ENCODE assay signal across 28 cellular contexts in genomic region chr4:109592367-109592766, GRCh38. TPM values are rescaled to one million over a fixed set of nuclear protein-coding genes. Genes with fewer than 3 reads are reported as not detected.
DNase-seq lines count a peak whose midpoint lies in the region; ATAC-seq and TF ChIP-seq lines count a peak whose summit lies in the region.
"Had no signal": no experiment of that assay in that cellular context is flagged by ENCODE, and none has a peak within 500 bp of the region (broad histone marks: within the 10 kb centered on the region; RNA-seq: fewer than 3 reads in every experiment).

No MANE protein-coding gene starts in this region.

- H3K27me3 ChIP-seq in CD8-positive, alpha-beta memory T cell (ENCODE audit: insufficient read depth, low read length, poor library complexity, severe bottlenecking), result no peaks in the 10 kb centered on the region
- H3K27me3 ChIP-seq: adrenal gland, body of pancreas, neutrophil, sigmoid colon, tibial nerve had no signal

- H3K4me1 ChIP-seq in CD8-positive, alpha-beta memory T cell (ENCODE audit: insufficient read depth, low read length), result peaks cover 40% of the 10 kb centered on the region
- H3K4me1 ChIP-seq: body of pancreas, sigmoid colon, tibial nerve had no signal

- CTCF ChIA-PET in CD8-positive, alpha-beta memory T cell (lab: Charles Lee), result no interaction called here

- no peak for DNase-seq in activated naive CD8-positive, alpha-beta T cell treated with anti-CD3 and anti-CD28 coated beads for 36 hours
- no peak for DNase-seq in activated CD8-positive, alpha-beta memory T cell treated with anti-CD3 and anti-CD28 coated beads for 24 hours
- no peak for DNase-seq in CD8-positive, alpha-beta memory T cell
- no peak for DNase-seq in EL
- DNase-seq: activated CD4-positive, CD25-positive, alpha-beta regulatory T cell treated with anti-CD3 and anti-CD28 coated beads, Interleukin-2, amount 50 U/mL, for 72 hours; activated effector memory CD4-positive, alpha-beta T cell treated with anti-CD3 and anti-CD28 coated beads, Interleukin-2, amount 50 U/mL, for 16 hours; adrenal gland; body of pancreas; DMS153; effector memory CD8-positive, alpha-beta T cell; erythroblast; HFFc6; IMR-90; islet precursor cell; NCI-H1436; NCI-H345; Right ventricle myocardium superior; sigmoid colon; stimulated activated CD4-positive, alpha-beta T cell treated with anti-CD3 and anti-CD28 coated beads, Interleukin-4, amount 100 ng/mL, for 1 hour; T-helper 2 cell had no signal

- TF ChIP-seq CTCF in nephron (IDR thresholded peaks at IDR 0.05; ENCODE audit: unreplicated experiment in 3 of 3), result no peak

- H3K9me3 ChIP-seq in CD8-positive, alpha-beta memory T cell (ENCODE audit: low read length), result no peaks in the 10 kb centered on the region
- H3K9me3 ChIP-seq: adrenal gland, body of pancreas, neutrophil, sigmoid colon had no signal

- POLR2A ChIA-PET in CD8-positive, alpha-beta memory T cell (lab: Charles Lee), result no interaction called here

- H3K36me3 Mint-ChIP-seq in activated naive CD8-positive, alpha-beta T cell, result peaks cover 2% of the 10 kb centered on the region
- peaks cover 16% of the 10 kb centered on the region for H3K36me3 Mint-ChIP-seq in activated naive CD8-positive, alpha-beta T cell treated with anti-CD3 and anti-CD28 coated beads for 36 hours
- peaks cover 5% of the 10 kb centered on the region for H3K36me3 Mint-ChIP-seq in nephron (ENCODE audit: low read depth)
- peaks cover 0 to 12% (median 0%) of the 10 kb centered on the region in 3 donors for H3K36me3 Mint-ChIP-seq in CD8-positive, alpha-beta memory T cell

- peaks cover 60% of the 10 kb centered on the region for H3K4me1 Mint-ChIP-seq in activated naive CD8-positive, alpha-beta T cell (ENCODE audit: low read depth)
- peaks cover 48% of the 10 kb centered on the region for H3K4me1 Mint-ChIP-seq in activated naive CD8-positive, alpha-beta T cell treated with anti-CD3 and anti-CD28 coated beads for 36 hours
- no peaks in the 10 kb centered on the region for H3K4me1 Mint-ChIP-seq in nephron
- H3K4me1 Mint-ChIP-seq in CD8-positive, alpha-beta memory T cell, result peaks cover 46 to 69% (median 65%) of the 10 kb centered on the region in 3 donors

- H3K9me3 Mint-ChIP-seq in activated naive CD8-positive, alpha-beta T cell (ENCODE audit: low read depth), result no peaks in the 10 kb centered on the region
- no peaks in the 10 kb centered on the region for H3K9me3 Mint-ChIP-seq in activated naive CD8-positive, alpha-beta T cell treated with anti-CD3 and anti-CD28 coated beads for 36 hours
- H3K9me3 Mint-ChIP-seq in nephron, result no peaks in the 10 kb centered on the region
- no peaks in the 10 kb centered on the region for H3K9me3 Mint-ChIP-seq in CD8-positive, alpha-beta memory T cell
- H3K9me3 Mint-ChIP-seq: central memory CD8-positive, alpha-beta T cell; effector memory CD8-positive, alpha-beta T cell; HFFc6 had no signal

- H3K4me3 Mint-ChIP-seq in activated naive CD8-positive, alpha-beta T cell, result no peak overlapping the region
- no peak overlapping the region for H3K4me3 Mint-ChIP-seq in activated naive CD8-positive, alpha-beta T cell treated with anti-CD3 and anti-CD28 coated beads for 36 hours
- no peak overlapping the region for H3K4me3 Mint-ChIP-seq in nephron
- H3K4me3 Mint-ChIP-seq in CD8-positive, alpha-beta memory T cell, result no peak overlapping the region
- H3K4me3 Mint-ChIP-seq: B cell; central memory CD8-positive, alpha-beta T cell; effector memory CD8-positive, alpha-beta T cell; HFFc6 had no signal

- no peak overlapping the region for H3K4me3 ChIP-seq in CD8-positive, alpha-beta memory T cell (ENCODE audit: low read length)
- H3K4me3 ChIP-seq: adrenal gland, body of pancreas, sigmoid colon, tibial nerve had no signal

- no peaks in the 10 kb centered on the region for H3K36me3 ChIP-seq in CD8-positive, alpha-beta memory T cell (ENCODE audit: insufficient read depth, low read length)
- H3K36me3 ChIP-seq: adrenal gland, neutrophil, sigmoid colon, tibial nerve had no signal

- ATAC-seq in GM19452 (IDR thresholded peaks at IDR 0.05; ENCODE audit: unreplicated experiment) (peak; percentile 39), HG03460 (IDR thresholded peaks at IDR 0.05; ENCODE audit: unreplicated experiment) (peak; percentile 52)
- ATAC-seq: body of pancreas; effector memory CD8-positive, alpha-beta T cell had no signal

- H3K27ac Mint-ChIP-seq in activated naive CD8-positive, alpha-beta T cell, result peak overlapping the region; percentile 70
- H3K27ac Mint-ChIP-seq in activated naive CD8-positive, alpha-beta T cell treated with anti-CD3 and anti-CD28 coated beads for 36 hours, result no peak overlapping the region
- H3K27ac Mint-ChIP-seq in nephron, result peak overlapping the region in 2 of 3 experiments; percentile 30 to 58
- peak overlapping the region in 2 of 8 donors; percentile 36 to 46 for H3K27ac Mint-ChIP-seq in CD8-positive, alpha-beta memory T cell
- H3K27ac Mint-ChIP-seq: B cell, HFFc6 had no signal

- H3K27ac ChIP-seq in CD8-positive, alpha-beta memory T cell (ENCODE audit: low read depth, low read length), result no peak overlapping the region
- H3K27ac ChIP-seq: adrenal gland, body of pancreas, neutrophil, sigmoid colon, tibial nerve had no signal

- H3K27me3 Mint-ChIP-seq in activated naive CD8-positive, alpha-beta T cell, result no peaks in the 10 kb centered on the region
- H3K27me3 Mint-ChIP-seq in activated naive CD8-positive, alpha-beta T cell treated with anti-CD3 and anti-CD28 coated beads for 36 hours, result no peaks in the 10 kb centered on the region
- H3K27me3 Mint-ChIP-seq in nephron (ENCODE audit: low read depth), result no peaks in the 10 kb centered on the region
- no peaks in the 10 kb centered on the region for H3K27me3 Mint-ChIP-seq in CD8-positive, alpha-beta memory T cell
- H3K27me3 Mint-ChIP-seq: B cell; central memory CD8-positive, alpha-beta T cell; effector memory CD8-positive, alpha-beta T cell had no signal

RNA-seq across cellular contexts. Expression of gene MCUB, which starts 32.3 kb away (rescaled TPM):
- total RNA-seq in activated naive CD8-positive, alpha-beta T cell treated with anti-CD3 and anti-CD28 coated beads for 36 hours, result 10 to 100 TPM; 72.7 to 76.1 TPM
- total RNA-seq in CD8-positive, alpha-beta memory T cell, result 10 to 100 TPM; 68.7 to 71.6 TPM
- polyA plus RNA-seq in CD8-positive, alpha-beta memory T cell, result 159 TPM
